17 cellular contexts compared by ENCODE assay signal in the genomic region with DNA sequence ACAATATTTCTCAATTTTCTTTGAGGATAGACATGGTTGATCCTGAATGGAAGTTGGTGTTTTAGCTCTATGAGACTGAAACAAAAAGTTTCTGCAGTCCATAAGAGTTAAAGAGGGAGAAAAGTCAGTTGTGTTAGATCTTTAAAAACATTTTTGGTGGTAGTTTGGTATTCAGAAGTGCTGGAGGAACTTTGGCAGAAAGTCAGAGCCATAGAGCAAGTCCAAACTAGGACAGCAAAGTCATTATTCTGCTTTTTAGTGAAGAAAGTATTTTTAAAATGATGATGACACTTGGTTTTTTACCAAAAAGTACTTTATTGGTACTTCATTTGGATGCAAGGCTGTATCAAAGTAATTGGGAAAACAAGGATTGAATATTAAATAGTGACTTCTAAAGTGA.
"Had no signal": no experiment of that assay in that cellular context is flagged by ENCODE, and none has a peak within 500 bp of the region (broad histone marks: within the 10 kb centered on the region; RNA-seq: fewer than 3 reads in every experiment).

No MANE protein-coding gene starts in this region.

- H3K27me3 ChIP-seq: adrenal gland, esophagus squamous epithelium, gastroesophageal sphincter, hepatocyte, right atrium auricular region, transverse colon had no signal

- H3K4me3 ChIP-seq: adrenal gland, esophagus squamous epithelium, gastroesophageal sphincter, hepatocyte, right atrium auricular region, skin epidermis, transverse colon had no signal

- H3K9me3 ChIP-seq: adrenal gland, esophagus squamous epithelium, gastroesophageal sphincter, right atrium auricular region, transverse colon had no signal

- H3K9me3 Mint-ChIP-seq: activated CD4-positive, alpha-beta T cell treated with anti-CD3 and anti-CD28 coated beads, Interleukin-2, amount 10 ng/mL, durations not matched to agents 7 days and 5 days; activated naive CD4-positive, alpha-beta T cell treated with anti-CD3 and anti-CD28 coated beads for 36 hours; central memory CD8-positive, alpha-beta T cell; stimulated activated effector memory CD8-positive, alpha-beta T cell treated with anti-CD3 and anti-CD28 coated beads, Interleukin-12 subunit alpha, Interleukin-12 subunit beta, amount 100 ng/mL, for 72 hours had no signal

- ATAC-seq: gastroesophageal sphincter; stimulated activated effector memory CD8-positive, alpha-beta T cell treated with anti-CD3 and anti-CD28 coated beads, Interleukin-12 subunit alpha, Interleukin-12 subunit beta, amount 100 ng/mL, for 72 hours had no signal

- H3K4me1 ChIP-seq: gastroesophageal sphincter had no signal

- H3K27me3 Mint-ChIP-seq: brain, naive B cell had no signal

- H3K36me3 Mint-ChIP-seq: naive B cell; stimulated activated effector memory CD8-positive, alpha-beta T cell treated with anti-CD3 and anti-CD28 coated beads, Interleukin-12 subunit alpha, Interleukin-12 subunit beta, amount 100 ng/mL, for 72 hours had no signal

- H3K36me3 ChIP-seq: adrenal gland, esophagus squamous epithelium, gastroesophageal sphincter, right atrium auricular region, transverse colon had no signal

- H3K4me1 Mint-ChIP-seq: activated CD4-positive, alpha-beta T cell treated with anti-CD3 and anti-CD28 coated beads, Interleukin-2, amount 10 ng/mL, durations not matched to agents 7 days and 5 days; central memory CD8-positive, alpha-beta T cell; stimulated activated effector memory CD8-positive, alpha-beta T cell treated with anti-CD3 and anti-CD28 coated beads, Interleukin-12 subunit alpha, Interleukin-12 subunit beta, amount 100 ng/mL, for 72 hours had no signal

- DNase-seq: activated CD4-positive, alpha-beta T cell treated with anti-CD3 and anti-CD28 coated beads, Interleukin-2, amount 10 ng/mL, durations not matched to agents 7 days and 5 days; activated CD4-positive, CD25-positive, alpha-beta regulatory T cell; activated CD8-positive, alpha-beta memory T cell treated with anti-CD3 and anti-CD28 coated beads for 24 hours; activated naive CD4-positive, alpha-beta T cell treated with anti-CD3 and anti-CD28 coated beads for 36 hours; adrenal gland; esophagus squamous epithelium; midbrain; naive B cell; T-helper 1 cell; transverse colon had no signal

- H3K27ac ChIP-seq: adrenal gland, esophagus squamous epithelium, gastroesophageal sphincter, hepatocyte, right atrium auricular region had no signal

- H3K27ac Mint-ChIP-seq: activated CD4-positive, alpha-beta T cell treated with anti-CD3 and anti-CD28 coated beads, Interleukin-2, amount 10 ng/mL, durations not matched to agents 7 days and 5 days; activated naive CD4-positive, alpha-beta T cell treated with anti-CD3 and anti-CD28 coated beads for 36 hours; stimulated activated effector memory CD8-positive, alpha-beta T cell treated with anti-CD3 and anti-CD28 coated beads, Interleukin-12 subunit alpha, Interleukin-12 subunit beta, amount 100 ng/mL, for 72 hours had no signal

- H3K4me3 Mint-ChIP-seq: activated CD4-positive, alpha-beta T cell treated with anti-CD3 and anti-CD28 coated beads, Interleukin-2, amount 10 ng/mL, durations not matched to agents 7 days and 5 days; activated naive CD4-positive, alpha-beta T cell treated with anti-CD3 and anti-CD28 coated beads for 36 hours; brain; central memory CD8-positive, alpha-beta T cell; naive B cell; stimulated activated effector memory CD8-positive, alpha-beta T cell treated with anti-CD3 and anti-CD28 coated beads, Interleukin-12 subunit alpha, Interleukin-12 subunit beta, amount 100 ng/mL, for 72 hours had no signal
